ENCODE assay signal across 22 cellular contexts in genomic region chr6:53754330-53754729, GRCh38.
"Had no signal": no experiment of that assay in that cellular context is flagged by ENCODE, and none has a peak within 500 bp of the region (broad histone marks: within the 10 kb centered on the region; RNA-seq: fewer than 3 reads in every experiment).

No MANE protein-coding gene starts in this region.

- DNase-seq: Karpas-422, KG1, MM.1S, NCI-H1048, NCI-H1105 treated with DMSO at 0.1 percent for 48 hours, NCI-H1417 treated with DMSO at 0.1 percent for 48 hours, NCI-H146, NCI-H1694 treated with DMSO at 0.1 percent for 48 hours, NCI-H1930, NCI-H2081, NCI-H2107, NCI-H2227 treated with DMSO at 0.1 percent for 48 hours, NCI-H524, NCI-H526 treated with DMSO at 0.1 percent for 48 hours, NCI-H748 treated with DMSO at 0.1 percent for 48 hours, Right ventricle myocardium superior, RPMI8226, SIG-M5 had no signal

- H3K27ac ChIP-seq: HL-60, SK-N-MC had no signal

- H3K4me3 ChIP-seq: SJSA1, SK-N-MC had no signal

- H3K36me3 ChIP-seq: SJSA1 had no signal

- FAIRE-seq: RCC 7860 had no signal

- H3K27me3 ChIP-seq: SJSA1 had no signal

- H3K9me3 ChIP-seq: SJSA1 had no signal
